ENCODE assay signal across 1 cellular context in the genomic region with DNA sequence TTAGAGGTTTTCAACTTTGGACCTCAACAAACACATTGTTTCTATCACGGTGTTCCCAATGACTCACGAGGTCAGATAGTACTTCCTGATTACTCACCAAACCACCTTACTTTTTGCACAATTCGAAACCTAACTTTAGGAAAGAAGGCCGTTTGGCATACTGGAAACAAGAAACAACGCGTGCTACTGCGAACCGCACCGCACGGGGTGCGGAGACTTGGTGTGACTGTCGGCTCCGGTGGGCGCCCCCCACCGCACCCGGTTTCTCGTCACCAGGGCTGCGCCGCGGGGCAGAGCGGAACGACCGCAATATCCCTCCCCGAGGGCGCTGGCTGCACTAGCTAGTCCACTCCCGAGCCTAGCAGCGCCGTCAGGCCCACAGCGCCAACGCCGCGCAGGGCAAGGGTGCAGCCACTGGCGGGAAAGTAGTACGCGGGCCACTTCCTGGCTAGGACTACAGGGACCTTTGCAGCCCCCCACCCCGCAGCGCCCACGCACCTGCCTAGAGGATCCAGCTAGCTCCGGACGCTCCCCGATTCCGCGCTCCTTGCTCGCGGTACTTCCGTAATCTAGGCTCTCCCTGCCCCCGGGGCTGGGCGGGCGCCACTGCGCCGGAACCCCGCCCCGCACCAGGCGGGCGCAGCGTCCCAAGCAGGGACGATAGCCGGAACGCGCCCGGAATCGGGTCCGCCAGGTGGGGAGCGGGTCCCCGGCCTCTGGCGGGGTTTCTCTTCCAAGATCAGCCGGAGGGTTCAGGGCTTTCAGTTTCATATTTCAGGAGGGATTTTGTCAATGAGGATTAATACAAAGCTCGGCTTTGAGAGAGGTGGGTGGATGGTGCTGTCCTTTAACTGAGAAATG.
TF ChIP-seq lines count a peak whose summit lies in the region.

TSS of gene PARP4 (minus strand) at position 571 of the 861 bp plus-strand sequence. CDS start 9,002 bp downstream, outside the sequence.

TF ChIP-seq in K562, 482 proteins besides CTCF, POLR2A, EP300 and RAD21 (continued from another document and continues in another):
- TF ChIP-seq ARID3A (IDR thresholded peaks at IDR 0.05; ENCODE audit: borderline replicate concordance, low read depth, low read length) (no peak), ZNF274 (IDR thresholded peaks at IDR 0.05; ENCODE audit: borderline replicate concordance, low read depth, low read length) (no peak), HMGN3 (IDR thresholded peaks at IDR 0.05; ENCODE audit: borderline replicate concordance, extremely low read depth, insufficient read length, low read depth, low read length) (peak; percentile 66), MYBL2 (IDR thresholded peaks at IDR 0.05; ENCODE audit: low read depth) (no peak), MYBL2 (CRISPR knock-in tag; IDR thresholded peaks at IDR 0.05; ENCODE audit: borderline replicate concordance) (no peak), ETS1 (conservative IDR thresholded peaks at IDR 0.05; ENCODE audit: control insufficient read depth, low read depth, low read length) (peak; percentile 40; the same call in 1 of the 2 replicates), GABPA (tag; conservative IDR thresholded peaks at IDR 0.05; ENCODE audit: low read depth) (peak; percentile 91), MEF2A (IDR thresholded peaks at IDR 0.05; ENCODE audit: control insufficient read depth, low read depth, low read length) (no peak), RERE (CRISPR knock-in tag; IDR thresholded peaks at IDR 0.05; ENCODE audit: borderline replicate concordance) (no peak), EGR1 (conservative IDR thresholded peaks at IDR 0.05) (peak; percentile 92), ZNF133 (CRISPR knock-in tag; IDR thresholded peaks at IDR 0.05) (no peak), FIP1L1 (IDR thresholded peaks at IDR 0.05; ENCODE audit: low read depth, low read length, poor library complexity, severe bottlenecking) (peak; percentile 54), ZFX (CRISPR knock-in tag; IDR thresholded peaks at IDR 0.05) (peak; percentile 80), SMARCA4 (IDR thresholded peaks at IDR 0.05) (0 out of 2 replicates have a peak, but pooled peaks have one; percentile 45), CC2D1A (IDR thresholded peaks at IDR 0.05) (no peak), ZNF639 (CRISPR knock-in tag; conservative IDR thresholded peaks at IDR 0.05 in 1 of 2, IDR thresholded peaks at IDR 0.05 in 1 of 2) (0 out of 4 replicates have a peak, but pooled peaks of 1 of the 2 experiments have one; percentile 26), JUN (IDR thresholded peaks at IDR 0.05; ENCODE audit: borderline replicate concordance, low read depth, low read length) (peak; percentile 20; the same call in 1 of the 2 replicates), JUN (CRISPR knock-in tag; IDR thresholded peaks at IDR 0.05; ENCODE audit: borderline replicate concordance) (no peak), ATF1 (CRISPR knock-in tag; IDR thresholded peaks at IDR 0.05) (peak; percentile 75), ATF1 (tag; IDR thresholded peaks at IDR 0.05) (peak; percentile 91), PTRF (tag; IDR thresholded peaks at IDR 0.05) (no peak), ZFP36 (IDR thresholded peaks at IDR 0.05; ENCODE audit: low read depth, low read length, partially characterized antibody) (no peak), SMARCA5 (IDR thresholded peaks at IDR 0.05) (no peak), ZNF740 (CRISPR knock-in tag; IDR thresholded peaks at IDR 0.05) (peak; percentile 72; the same call in 1 of the 2 replicates), ZNF740 (tag; IDR thresholded peaks at IDR 0.05) (no peak)
- TF ChIP-seq, protein P1, sequence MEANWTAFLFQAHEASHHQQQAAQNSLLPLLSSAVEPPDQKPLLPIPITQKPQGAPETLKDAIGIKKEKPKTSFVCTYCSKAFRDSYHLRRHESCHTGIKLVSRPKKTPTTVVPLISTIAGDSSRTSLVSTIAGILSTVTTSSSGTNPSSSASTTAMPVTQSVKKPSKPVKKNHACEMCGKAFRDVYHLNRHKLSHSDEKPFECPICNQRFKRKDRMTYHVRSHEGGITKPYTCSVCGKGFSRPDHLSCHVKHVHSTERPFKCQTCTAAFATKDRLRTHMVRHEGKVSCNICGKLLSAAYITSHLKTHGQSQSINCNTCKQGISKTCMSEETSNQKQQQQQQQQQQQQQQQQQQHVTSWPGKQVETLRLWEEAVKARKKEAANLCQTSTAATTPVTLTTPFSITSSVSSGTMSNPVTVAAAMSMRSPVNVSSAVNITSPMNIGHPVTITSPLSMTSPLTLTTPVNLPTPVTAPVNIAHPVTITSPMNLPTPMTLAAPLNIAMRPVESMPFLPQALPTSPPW (CRISPR knock-in tag; IDR thresholded peaks at IDR 0.05), result peak; percentile 92
- TF ChIP-seq, protein P2, sequence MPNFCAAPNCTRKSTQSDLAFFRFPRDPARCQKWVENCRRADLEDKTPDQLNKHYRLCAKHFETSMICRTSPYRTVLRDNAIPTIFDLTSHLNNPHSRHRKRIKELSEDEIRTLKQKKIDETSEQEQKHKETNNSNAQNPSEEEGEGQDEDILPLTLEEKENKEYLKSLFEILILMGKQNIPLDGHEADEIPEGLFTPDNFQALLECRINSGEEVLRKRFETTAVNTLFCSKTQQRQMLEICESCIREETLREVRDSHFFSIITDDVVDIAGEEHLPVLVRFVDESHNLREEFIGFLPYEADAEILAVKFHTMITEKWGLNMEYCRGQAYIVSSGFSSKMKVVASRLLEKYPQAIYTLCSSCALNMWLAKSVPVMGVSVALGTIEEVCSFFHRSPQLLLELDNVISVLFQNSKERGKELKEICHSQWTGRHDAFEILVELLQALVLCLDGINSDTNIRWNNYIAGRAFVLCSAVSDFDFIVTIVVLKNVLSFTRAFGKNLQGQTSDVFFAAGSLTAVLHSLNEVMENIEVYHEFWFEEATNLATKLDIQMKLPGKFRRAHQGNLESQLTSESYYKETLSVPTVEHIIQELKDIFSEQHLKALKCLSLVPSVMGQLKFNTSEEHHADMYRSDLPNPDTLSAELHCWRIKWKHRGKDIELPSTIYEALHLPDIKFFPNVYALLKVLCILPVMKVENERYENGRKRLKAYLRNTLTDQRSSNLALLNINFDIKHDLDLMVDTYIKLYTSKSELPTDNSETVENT (CRISPR knock-in tag; IDR thresholded peaks at IDR 0.05), result no peak
- TF ChIP-seq, protein P3, sequence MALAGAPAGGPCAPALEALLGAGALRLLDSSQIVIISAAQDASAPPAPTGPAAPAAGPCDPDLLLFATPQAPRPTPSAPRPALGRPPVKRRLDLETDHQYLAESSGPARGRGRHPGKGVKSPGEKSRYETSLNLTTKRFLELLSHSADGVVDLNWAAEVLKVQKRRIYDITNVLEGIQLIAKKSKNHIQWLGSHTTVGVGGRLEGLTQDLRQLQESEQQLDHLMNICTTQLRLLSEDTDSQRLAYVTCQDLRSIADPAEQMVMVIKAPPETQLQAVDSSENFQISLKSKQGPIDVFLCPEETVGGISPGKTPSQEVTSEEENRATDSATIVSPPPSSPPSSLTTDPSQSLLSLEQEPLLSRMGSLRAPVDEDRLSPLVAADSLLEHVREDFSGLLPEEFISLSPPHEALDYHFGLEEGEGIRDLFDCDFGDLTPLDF (CRISPR knock-in tag; IDR thresholded peaks at IDR 0.05), result no peak
- TF ChIP-seq, protein P4, sequence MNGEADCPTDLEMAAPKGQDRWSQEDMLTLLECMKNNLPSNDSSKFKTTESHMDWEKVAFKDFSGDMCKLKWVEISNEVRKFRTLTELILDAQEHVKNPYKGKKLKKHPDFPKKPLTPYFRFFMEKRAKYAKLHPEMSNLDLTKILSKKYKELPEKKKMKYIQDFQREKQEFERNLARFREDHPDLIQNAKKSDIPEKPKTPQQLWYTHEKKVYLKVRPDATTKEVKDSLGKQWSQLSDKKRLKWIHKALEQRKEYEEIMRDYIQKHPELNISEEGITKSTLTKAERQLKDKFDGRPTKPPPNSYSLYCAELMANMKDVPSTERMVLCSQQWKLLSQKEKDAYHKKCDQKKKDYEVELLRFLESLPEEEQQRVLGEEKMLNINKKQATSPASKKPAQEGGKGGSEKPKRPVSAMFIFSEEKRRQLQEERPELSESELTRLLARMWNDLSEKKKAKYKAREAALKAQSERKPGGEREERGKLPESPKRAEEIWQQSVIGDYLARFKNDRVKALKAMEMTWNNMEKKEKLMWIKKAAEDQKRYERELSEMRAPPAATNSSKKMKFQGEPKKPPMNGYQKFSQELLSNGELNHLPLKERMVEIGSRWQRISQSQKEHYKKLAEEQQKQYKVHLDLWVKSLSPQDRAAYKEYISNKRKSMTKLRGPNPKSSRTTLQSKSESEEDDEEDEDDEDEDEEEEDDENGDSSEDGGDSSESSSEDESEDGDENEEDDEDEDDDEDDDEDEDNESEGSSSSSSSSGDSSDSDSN (IDR thresholded peaks at IDR 0.05; ENCODE audit: borderline replicate concordance in 1 of 2, low read depth in 2 of 2, low read length in 2 of 2), result peak; percentile 57 to 85; a peak in 2 of 4 replicates
